In genomic region chr18:34695300-34695699, GRCh38 we compare ENCODE assay signal across 19 cellular contexts. TPM values are rescaled to one million over a fixed set of nuclear protein-coding genes. Genes with fewer than 3 reads are reported as not detected.
A peak's percentile ranks its signal among the peaks of the same experiment; 100 is the strongest.
DNase-seq lines count a peak whose midpoint lies in the region; ATAC-seq, FAIRE-seq and TF ChIP-seq lines count a peak whose summit lies in the region.
"Had no signal": no experiment of that assay in that cellular context is flagged by ENCODE, and none has a peak within 500 bp of the region (broad histone marks: within the 10 kb centered on the region; RNA-seq: fewer than 3 reads in every experiment).

No MANE protein-coding gene starts in this region.

- H3K27me3 ChIP-seq in cardiac muscle cell: no peaks in the 10 kb centered on the region
- H3K27me3 ChIP-seq in small intestine (ENCODE audit: control insufficient read depth in 2 of 2, insufficient read depth in 2 of 2, low read length in 2 of 2): no peaks in the 10 kb centered on the region
- H3K27me3 ChIP-seq: breast epithelium, esophagus squamous epithelium had no signal

- no peak overlapping the region for H3K4me3 Mint-ChIP-seq in type B pancreatic cell
- H3K4me3 Mint-ChIP-seq: activated CD4-positive, alpha-beta memory T cell treated with anti-CD3 and anti-CD28 coated beads, Interleukin-2, amount 10 ng/mL, durations not matched to agents 7 days and 5 days; CD4-positive, alpha-beta memory T cell; T-cell had no signal

- H3K9me3 ChIP-seq in cardiac muscle cell (ENCODE audit: low read depth) (no peaks in the 10 kb centered on the region), small intestine (ENCODE audit: control insufficient read depth, low read depth) (no peaks in the 10 kb centered on the region)
- H3K9me3 ChIP-seq: breast epithelium, esophagus squamous epithelium, mucosa of descending colon had no signal

- intact Hi-C loops in cardiac septum (cut with DNase I): no loop called here

- DNase-seq in cardiac muscle cell (ENCODE audit: low read depth in 1 of 2, low spot score in 1 of 2) (peak in 1 of 2 donors; percentile 19), cardiac septum (ENCODE audit: low spot score) (no peak), NCI-H69 (lab: John Stamatoyannopoulos, UW) (peak; percentile 97), iPS-NIHi11 (ENCODE audit: low spot score) (peak; percentile 22), small intestine (peak; percentile 27), type B pancreatic cell (ENCODE audit: extremely low spot score, unreplicated experiment) (no peak), urothelium cell line (ENCODE audit: low spot score) (no peak)
- DNase-seq: activated CD4-positive, alpha-beta memory T cell treated with anti-CD3 and anti-CD28 coated beads, Interleukin-2, amount 10 ng/mL, durations not matched to agents 7 days and 5 days; CD4-positive, alpha-beta memory T cell; esophagus squamous epithelium; kidney; mucosa of descending colon; NCI-H2081 treated with DMSO at 0.1 percent for 48 hours; T-cell; WERI-Rb-1 had no signal

- H3K27me3 Mint-ChIP-seq in type B pancreatic cell: no peaks in the 10 kb centered on the region
- H3K27me3 Mint-ChIP-seq: activated CD4-positive, alpha-beta memory T cell treated with anti-CD3 and anti-CD28 coated beads, Interleukin-2, amount 10 ng/mL, durations not matched to agents 7 days and 5 days had no signal

- 27 to 67% (median 46%) methylated on average over 5 of the region's 5 CpGs for WGBS in small intestine, 3 donors

- H3K9me3 Mint-ChIP-seq in type B pancreatic cell: peaks cover 6% of the 10 kb centered on the region
- H3K9me3 Mint-ChIP-seq: activated CD4-positive, alpha-beta memory T cell treated with anti-CD3 and anti-CD28 coated beads, Interleukin-2, amount 10 ng/mL, durations not matched to agents 7 days and 5 days; CD4-positive, alpha-beta memory T cell; T-cell had no signal

- H3K4me3 ChIP-seq in cardiac muscle cell (no peak overlapping the region), small intestine (ENCODE audit: low read depth in 1 of 2, low read length in 2 of 2) (no peak overlapping the region)
- H3K4me3 ChIP-seq: breast epithelium, esophagus squamous epithelium, mucosa of descending colon, smooth muscle cell had no signal

- no peak overlapping the region for H3K27ac Mint-ChIP-seq in type B pancreatic cell
- H3K27ac Mint-ChIP-seq: activated CD4-positive, alpha-beta memory T cell treated with anti-CD3 and anti-CD28 coated beads, Interleukin-2, amount 10 ng/mL, durations not matched to agents 7 days and 5 days; CD4-positive, alpha-beta memory T cell; T-cell had no signal

- FAIRE-seq in small intestine (lab: Jason Lieb, UNC) (no peak), urothelium cell line (lab: Jason Lieb, UNC) (no peak)
- FAIRE-seq: kidney had no signal

- no peak for ATAC-seq in GM21786 (IDR thresholded peaks at IDR 0.05; ENCODE audit: unreplicated experiment)
- ATAC-seq: mucosa of descending colon, T-cell had no signal

- H3K36me3 Mint-ChIP-seq in type B pancreatic cell: no peaks in the 10 kb centered on the region
- H3K36me3 Mint-ChIP-seq: CD4-positive, alpha-beta memory T cell; T-cell had no signal

- peak overlapping the region; percentile 5 for H3K27ac ChIP-seq in cardiac muscle cell
- no peak overlapping the region for H3K27ac ChIP-seq in small intestine (ENCODE audit: low read depth in 1 of 2, low read length in 1 of 2)
- H3K27ac ChIP-seq: breast epithelium, esophagus squamous epithelium, RWPE1, WERI-Rb-1 had no signal

- peaks cover 19% of the 10 kb centered on the region for H3K4me1 Mint-ChIP-seq in type B pancreatic cell (ENCODE audit: unreplicated experiment)
- H3K4me1 Mint-ChIP-seq: activated CD4-positive, alpha-beta memory T cell treated with anti-CD3 and anti-CD28 coated beads, Interleukin-2, amount 10 ng/mL, durations not matched to agents 7 days and 5 days; CD4-positive, alpha-beta memory T cell; T-cell had no signal

- peaks cover 10% of the 10 kb centered on the region for H3K4me1 ChIP-seq in cardiac muscle cell (ENCODE audit: low read depth)
- no peaks in the 10 kb centered on the region for H3K4me1 ChIP-seq in small intestine (ENCODE audit: control insufficient read depth in 2 of 2, insufficient read depth in 1 of 2, low read depth in 1 of 2, low read length in 1 of 2)
- H3K4me1 ChIP-seq: breast epithelium had no signal

- H3K36me3 ChIP-seq in cardiac muscle cell (no peaks in the 10 kb centered on the region), small intestine (ENCODE audit: control insufficient read depth in 2 of 2, insufficient read depth in 2 of 2, low read length in 2 of 2) (no peaks in the 10 kb centered on the region)
- H3K36me3 ChIP-seq: breast epithelium, esophagus squamous epithelium, WERI-Rb-1 had no signal

- no peak for TF ChIP-seq CTCF in cardiac muscle cell (IDR thresholded peaks at IDR 0.05; ENCODE audit: low read depth, low read length)
- no peak for TF ChIP-seq CTCF in type B pancreatic cell (conservative IDR thresholded peaks at IDR 0.05)

RNA-seq across cellular contexts. Expression of gene DTNA, which starts 14.8 kb away (rescaled TPM):
- 19.6 and 27.6 TPM in 2 replicates for total RNA-seq in cardiac muscle cell
- polyA plus RNA-seq in cardiac muscle cell: 21.3 and 34.6 TPM in 2 replicates
- total RNA-seq in cardiac septum: 208 TPM
- 1 to 10 TPM in 2 of 3 donors, under 1 TPM in 1; 0.45 to 6.2 (median 4.9) TPM for polyA plus RNA-seq in small intestine
- total RNA-seq in type B pancreatic cell (ENCODE audit: low replicate concordance): 8.6 and 23.6 TPM in 2 replicates
- polyA plus RNA-seq: CD4-positive, alpha-beta memory T cell had no signal

Comparison
In these comparisons a context has a peak if more than half of its experiments do, and no peak if none do; other contexts are left out.
1. DNase-seq: peak in NCI-H69 (single experiment), iPS-NIHi11 (single experiment) and small intestine (single experiment); none in cardiac septum (single experiment), type B pancreatic cell (single experiment) and urothelium cell line (single experiment).